In the genomic region with DNA sequence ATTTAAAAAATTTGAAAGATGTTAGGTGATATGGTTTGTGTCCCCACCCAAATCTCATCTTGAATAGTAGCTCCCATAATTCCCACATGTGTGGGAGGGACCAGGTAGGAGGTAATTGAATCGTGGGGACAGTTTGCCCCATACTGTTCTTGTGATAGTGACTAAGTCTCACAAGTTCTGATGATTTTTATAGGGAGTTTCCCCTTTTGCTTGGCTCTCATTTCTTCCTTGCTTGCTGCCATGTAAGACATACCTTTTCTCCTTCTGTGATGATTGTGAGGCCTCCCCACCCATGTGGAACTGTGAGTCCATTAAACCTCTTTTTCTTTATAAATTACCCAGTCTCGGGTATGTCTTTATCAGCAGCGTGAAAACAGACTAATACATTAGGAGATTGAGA, we compare ENCODE assay signal across 16 cellular contexts. TPM values are rescaled to one million over a fixed set of nuclear protein-coding genes. Genes with fewer than 3 reads are reported as not detected.
DNase-seq lines count a peak whose midpoint lies in the region; ATAC-seq and TF ChIP-seq lines count a peak whose summit lies in the region.
"Not testable (repeated sequence)": the region's sequence is repeated elsewhere in the genome, so short reads cannot be mapped to it uniquely, and the experiment has no call there.
"Had no signal": no experiment of that assay in that cellular context is flagged by ENCODE, and none has a peak within 500 bp of the region (broad histone marks: within the 10 kb centered on the region; RNA-seq: fewer than 3 reads in every experiment).

No MANE protein-coding gene starts in this region.

- H3K9me3 Mint-ChIP-seq in CD4-positive, alpha-beta T cell; activated CD8-positive, alpha-beta T cell treated with anti-CD3 and anti-CD28 coated beads for 36 hours: not testable (repeated sequence)
- H3K9me3 Mint-ChIP-seq in naive B cell, result peaks cover 0 to 11% (median 6%) of the 10 kb centered on the region in 7 donors

- not testable (repeated sequence) for H3K9me3 ChIP-seq in CD4-positive, alpha-beta T cell (ENCODE audit: control insufficient read depth, low read length); thoracic aorta

- not testable (repeated sequence) for H3K36me3 ChIP-seq in thoracic aorta

- not testable (repeated sequence) for H3K27ac Mint-ChIP-seq in CD4-positive, alpha-beta T cell
- H3K27ac Mint-ChIP-seq in activated CD8-positive, alpha-beta T cell treated with anti-CD3 and anti-CD28 coated beads for 36 hours, result peak overlapping the region; percentile 71
- H3K27ac Mint-ChIP-seq in naive B cell, result peak overlapping the region; percentile 66 to 96 (median 92)

- CTCF ChIA-PET in CD4-positive, alpha-beta T cell (lab: Charles Lee), result interaction anchor here (1.1 to 2.2 kb wide), 3 partner anchors 380 to 407 kb away, joined by 4 to 6 read pairs (median 4); no protein-coding TSS in a partner anchor
- CTCF ChIA-PET in activated CD8-positive, alpha-beta T cell treated with anti-CD3 and anti-CD28 coated beads for 36 hours (lab: Charles Lee), result interaction anchor here (0.9 to 3.7 kb wide), 9 partner anchors 14 to 407 kb away, joined by 3 to 38 read pairs (median 5); a partner anchor contains a TSS

- not testable (repeated sequence) for TF ChIP-seq CTCF in CD4-positive, alpha-beta T cell (IDR thresholded peaks at IDR 0.05); activated CD8-positive, alpha-beta T cell treated with anti-CD3 and anti-CD28 coated beads for 36 hours (IDR thresholded peaks at IDR 0.05); epithelial cell of esophagus (IDR thresholded peaks at IDR 0.05; ENCODE audit: insufficient read depth, low read depth, low read length, missing control alignments); thoracic aorta (IDR thresholded peaks at IDR 0.05)

- H3K4me3 ChIP-seq in epithelial cell of esophagus (ENCODE audit: low read length); thoracic aorta: not testable (repeated sequence)

- H3K36me3 Mint-ChIP-seq in CD4-positive, alpha-beta T cell (ENCODE audit: low read depth); activated CD8-positive, alpha-beta T cell treated with anti-CD3 and anti-CD28 coated beads for 36 hours (ENCODE audit: low read depth); naive B cell: not testable (repeated sequence)

- peaks cover 20% of the 10 kb centered on the region for H3K4me1 Mint-ChIP-seq in CD4-positive, alpha-beta T cell (ENCODE audit: low read depth)
- peaks cover 26% of the 10 kb centered on the region for H3K4me1 Mint-ChIP-seq in activated CD8-positive, alpha-beta T cell treated with anti-CD3 and anti-CD28 coated beads for 36 hours (ENCODE audit: low read depth)
- peaks cover 32 to 52% (median 39%) of the 10 kb centered on the region in 3 donors for H3K4me1 Mint-ChIP-seq in naive B cell

- H3K4me3 Mint-ChIP-seq in CD4-positive, alpha-beta T cell; activated CD8-positive, alpha-beta T cell treated with anti-CD3 and anti-CD28 coated beads for 36 hours: not testable (repeated sequence)
- peak overlapping the region; percentile 11 to 83 (median 49) for H3K4me3 Mint-ChIP-seq in naive B cell

- not testable (repeated sequence) for H3K27me3 Mint-ChIP-seq in CD4-positive, alpha-beta T cell; activated CD8-positive, alpha-beta T cell treated with anti-CD3 and anti-CD28 coated beads for 36 hours; naive B cell

- ATAC-seq in CD4-positive, alpha-beta T cell (ENCODE audit: poor library complexity), result peak; percentile 25
- ATAC-seq in HG03342 (IDR thresholded peaks at IDR 0.05; ENCODE audit: unreplicated experiment) (peak; percentile 7), naive B cell (ENCODE audit: low read depth in 2 of 2) (peak; percentile 53 to 62), thoracic aorta (ENCODE audit: insufficient number of reproducible peaks, low FRiP score, low read depth) (peak; percentile 4)
- ATAC-seq in activated CD8-positive, alpha-beta T cell treated with anti-CD3 and anti-CD28 coated beads for 36 hours, result peak; percentile 55

- not testable (repeated sequence) for H3K27me3 ChIP-seq in CD4-positive, alpha-beta T cell (ENCODE audit: control insufficient read depth, insufficient read depth, low read length); thoracic aorta (replicated peaks; ENCODE audit: insufficient read depth)

- in situ Hi-C loops in SK-MEL-5 (cut with HindIII; ENCODE audit: low pct_unique_long_range_greater_than_20kb, low sequenced_read_pairs), result not testable (repeated sequence)

- POLR2A ChIA-PET in CD4-positive, alpha-beta T cell (lab: Charles Lee), result interaction anchor here (0.9 to 1.1 kb wide), 3 partner anchors 20 to 225 kb away, joined by 3 to 4 read pairs (median 3); a partner anchor contains a TSS
- POLR2A ChIA-PET in activated CD8-positive, alpha-beta T cell treated with anti-CD3 and anti-CD28 coated beads for 36 hours (lab: Charles Lee), result not testable (repeated sequence)

- DNase-seq in CD4-positive, alpha-beta T cell; activated CD8-positive, alpha-beta T cell treated with anti-CD3 and anti-CD28 coated beads for 36 hours; naive B cell; thoracic aorta (ENCODE audit: low spot score): not testable (repeated sequence)
- DNase-seq in SK-MEL-5 (ENCODE audit: low read depth, low spot score) (peak; percentile 21), amniotic epithelial cell (ENCODE audit: low read depth) (peak; percentile 21), epithelial cell of esophagus (ENCODE audit: low read depth) (peak; percentile 4)

- intact Hi-C loops in CD4-positive, alpha-beta T cell (cut with DNase I, micrococcal nuclease), result loop anchor here (1.0 to 2.0 kb wide), 5 partner anchors 20 to 408 kb away; a partner anchor contains a TSS
- intact Hi-C loops in activated CD8-positive, alpha-beta T cell treated with anti-CD3 and anti-CD28 coated beads for 36 hours (cut with micrococcal nuclease), result loop anchor here (1.0 to 5.0 kb wide), 3 partner anchors 192 to 407 kb away; no protein-coding TSS in a partner anchor

- H3K4me1 ChIP-seq in thoracic aorta (ENCODE audit: control insufficient read depth in 1 of 2, low read depth in 2 of 2), result not testable (repeated sequence)

- H3K27ac ChIP-seq in CD4-positive, alpha-beta T cell (ENCODE audit: low read depth, low read length); thoracic aorta: not testable (repeated sequence)

RNA-seq across cellular contexts. Expression of a gene that starts 19.7 kb away (rescaled TPM):
- total RNA-seq in CD4-positive, alpha-beta T cell, result 1 to 10 TPM; 8.5 to 9.6 TPM
- total RNA-seq in SK-MEL-5 (2014; rRNA removed; shearing (Covaris generic)), result not detected in 2 replicates
- polyA plus RNA-seq in SK-MEL-5 (2015; cell fraction: cytosol; rRNA removed), result 0.04 TPM in 1 of 2 replicates, not detected in the other
- polyA plus RNA-seq in SK-MEL-5 (2015; cell fraction: nucleus; rRNA removed), result 0.21 TPM in 1 of 2 replicates, not detected in the other
- total RNA-seq in activated CD8-positive, alpha-beta T cell treated with anti-CD3 and anti-CD28 coated beads for 36 hours, result 10 to 100 TPM; 12.8 to 13.2 TPM
- 100 to 1,000 TPM; 109 to 194 (median 148) TPM for polyA plus RNA-seq in naive B cell (ENCODE audit: low read depth in 6 of 6)
- under 1 TPM in 1 of 2 donors, not detected in 1; 0.35 TPM for total RNA-seq in thoracic aorta
- total RNA-seq: ascending aorta, Daoy, HT1080, kidney epithelial cell, NCI-H460, pulmonary artery endothelial cell, RPMI7951, WTC11 had no signal

RNA-seq across cellular contexts. Expression of a gene that starts 42.8 kb away (rescaled TPM):
- 10 to 100 TPM; 43.3 to 43.8 TPM for total RNA-seq in CD4-positive, alpha-beta T cell
- 87.0 and 87.2 TPM in 2 replicates for total RNA-seq in SK-MEL-5 (2014; rRNA removed; shearing (Covaris generic))
- 64.7 and 78.4 TPM in 2 replicates for polyA plus RNA-seq in SK-MEL-5 (2015; cell fraction: cytosol; rRNA removed)
- 35.0 and 38.6 TPM in 2 replicates for polyA plus RNA-seq in SK-MEL-5 (2015; cell fraction: nucleus; rRNA removed)
- total RNA-seq in activated CD8-positive, alpha-beta T cell treated with anti-CD3 and anti-CD28 coated beads for 36 hours, result 10 to 100 TPM; 56.5 to 58.4 TPM
- 100 to 1,000 TPM in 2 of 6 donors, 10 to 100 TPM in 4; 64.0 to 104 (median 93.6) TPM for polyA plus RNA-seq in naive B cell (ENCODE audit: low read depth in 6 of 6)
- total RNA-seq in thoracic aorta, result 10 to 100 TPM; 37.5 to 52.6 TPM

RNA-seq across cellular contexts. Expression of a gene that starts 42.9 kb away (rescaled TPM):
- 1 to 10 TPM; 4.6 to 7.3 TPM for total RNA-seq in CD4-positive, alpha-beta T cell
- total RNA-seq in SK-MEL-5 (2014; rRNA removed; shearing (Covaris generic)), result 61.1 and 68.9 TPM in 2 replicates
- 38.8 and 48.7 TPM in 2 replicates for polyA plus RNA-seq in SK-MEL-5 (2015; cell fraction: cytosol; rRNA removed)
- 19.8 and 25.9 TPM in 2 replicates for polyA plus RNA-seq in SK-MEL-5 (2015; cell fraction: nucleus; rRNA removed)
- total RNA-seq in activated CD8-positive, alpha-beta T cell treated with anti-CD3 and anti-CD28 coated beads for 36 hours, result 10 to 100 TPM; 14.7 to 15.3 TPM
- polyA plus RNA-seq in naive B cell (ENCODE audit: low read depth in 6 of 6), result 10 to 100 TPM; 21.2 to 32.2 (median 25.9) TPM
- 10 to 100 TPM; 17.5 to 45.9 TPM for total RNA-seq in thoracic aorta

Comparison
In these comparisons a context has a peak if more than half of its experiments do, and no peak if none do; other contexts are left out.
1. ATAC-seq: peak in every context shown above with its lines; median percentile 58 in naive B cell; 55 in activated CD8-positive, alpha-beta T cell treated with anti-CD3 and anti-CD28 coated beads for 36 hours; 25 in CD4-positive, alpha-beta T cell; 7 in HG03342; 4 in thoracic aorta.